Comparison of ENCODE assay signal across 9 cellular contexts in the genomic region with DNA sequence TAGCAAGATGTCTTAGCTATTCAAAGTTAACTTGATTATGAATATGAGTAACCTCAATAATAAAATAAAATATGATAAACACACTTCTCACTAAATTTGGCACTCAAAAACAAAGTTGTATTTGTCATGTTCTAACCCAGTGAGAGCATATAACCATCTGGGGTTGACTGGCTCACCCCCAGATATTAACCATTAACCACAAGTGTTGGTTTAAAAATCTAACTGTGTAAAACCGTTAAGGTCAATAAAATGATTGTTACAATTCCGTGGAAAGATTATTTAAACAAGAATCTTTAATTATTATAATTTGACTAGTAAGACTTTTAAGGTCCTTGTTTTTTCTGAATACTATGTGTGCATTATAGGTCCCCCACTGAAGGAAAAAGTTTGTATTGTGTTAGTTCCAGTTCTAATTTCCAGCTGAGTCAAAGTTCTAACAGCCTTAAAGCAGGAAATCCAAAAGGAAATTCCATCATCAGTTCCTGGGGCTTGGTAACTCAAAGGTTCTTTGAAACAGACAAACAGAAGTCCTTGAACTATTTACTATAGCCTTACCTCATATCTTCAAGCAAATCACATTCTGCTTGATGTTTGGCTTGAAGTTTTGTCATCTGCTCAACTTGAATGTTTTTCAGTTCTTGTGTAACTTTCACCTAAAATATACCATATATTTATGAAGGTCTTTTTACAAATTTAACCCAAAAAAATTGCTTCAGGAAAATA. TPM values are rescaled to one million over a fixed set of nuclear protein-coding genes. Genes with fewer than 3 reads are reported as not detected.
DNase-seq lines count a peak whose midpoint lies in the region; ATAC-seq and TF ChIP-seq lines count a peak whose summit lies in the region.
"Had no signal": no experiment of that assay in that cellular context is flagged by ENCODE, and none has a peak within 500 bp of the region (broad histone marks: within the 10 kb centered on the region; RNA-seq: fewer than 3 reads in every experiment).

No MANE protein-coding gene starts in this region.

- H3K9me3 Mint-ChIP-seq in T-cell (no peaks in the 10 kb centered on the region), glutamatergic neuron (ENCODE audit: unreplicated experiment) (peaks cover 3% of the 10 kb centered on the region)
- no peaks in the 10 kb centered on the region for H3K9me3 Mint-ChIP-seq in stimulated activated memory B cell treated with anti-CD40 and anti-IgM and Interleukin-4, amounts not matched to agents 10 μg/mL and 1 μg/mL and 100 μg/mL, for 72 hours

- H3K36me3 Mint-ChIP-seq in T-cell = peaks cover 25% of the 10 kb centered on the region
- H3K36me3 Mint-ChIP-seq in glutamatergic neuron (ENCODE audit: unreplicated experiment) = no peaks in the 10 kb centered on the region
- H3K36me3 Mint-ChIP-seq in stimulated activated memory B cell treated with anti-CD40 and anti-IgM and Interleukin-4, amounts not matched to agents 10 μg/mL and 1 μg/mL and 100 μg/mL, for 72 hours = peaks cover 34% of the 10 kb centered on the region

- peak overlapping the region; percentile 89; the same call in 1 of the 2 replicates for H3K9ac ChIP-seq in SK-N-SH

- ATAC-seq in SK-N-SH treated with all-trans-retinoic acid at 6 μM for 48 hours (no peak), T-cell (replicated peaks in 1 of 4) (no peak)
- no peak for ATAC-seq in stimulated activated memory B cell treated with anti-CD40 and anti-IgM and Interleukin-4, amounts not matched to agents 10 μg/mL and 1 μg/mL and 100 μg/mL, for 72 hours

- H3K79me2 ChIP-seq in SK-N-SH (ENCODE audit: insufficient read depth) = peaks cover 70% of the 10 kb centered on the region

- POLR2A ChIA-PET in SK-N-SH (lab: Yijun Ruan, JAX) = no interaction called here
- POLR2A ChIA-PET in T-cell (lab: Charles Lee) = no interaction called here

- no peaks in the 10 kb centered on the region for H3K27me3 ChIP-seq in SK-N-SH (ENCODE audit: insufficient read depth)

- DNase-seq in SK-N-SH = no peak
- no peak for DNase-seq in T-cell
- no peak for DNase-seq in glutamatergic neuron
- DNase-seq in anterior cingulate cortex (lab: John Stamatoyannopoulos, UW) = no peak
- DNase-seq in DMS153 treated with DMSO at 0.1 percent for 48 hours (lab: John Stamatoyannopoulos, UW; ENCODE audit: unreplicated experiment) = no peak
- DNase-seq in SKM-1 treated with dmso at 0.1 percent for 144 hours (lab: John Stamatoyannopoulos, UW; ENCODE audit: unreplicated experiment) = no peak

- peak overlapping the region; percentile 79 to 95; a peak in 3 of 4 replicates for H3K27ac ChIP-seq in SK-N-SH (ENCODE audit: low read depth in 2 of 2, low read length in 1 of 2)
- H3K27ac ChIP-seq: 22Rv1 had no signal

- 59% methylated on average over 2 of the region's 2 CpGs for WGBS in SK-N-SH (ENCODE audit: low lambda C conversion rate)

- H3K4me3 ChIP-seq in SK-N-SH (ENCODE audit: low read depth in 2 of 2, low read length in 1 of 2) = peak overlapping the region; percentile 90 to 97; a peak in 2 of 4 replicates

- no peaks in the 10 kb centered on the region for H3K9me2 ChIP-seq in SK-N-SH

- H3K27ac Mint-ChIP-seq in T-cell = peak overlapping the region in 1 of 2 donors; percentile 43
- H3K27ac Mint-ChIP-seq in glutamatergic neuron (ENCODE audit: unreplicated experiment) = no peak overlapping the region
- peak overlapping the region; percentile 95 for H3K27ac Mint-ChIP-seq in stimulated activated memory B cell treated with anti-CD40 and anti-IgM and Interleukin-4, amounts not matched to agents 10 μg/mL and 1 μg/mL and 100 μg/mL, for 72 hours

- no peak for TF ChIP-seq RAD21 in SK-N-SH (IDR thresholded peaks at IDR 0.05; ENCODE audit: low read length)

- TF ChIP-seq CTCF in SK-N-SH (IDR thresholded peaks at IDR 0.05) (no peak), glutamatergic neuron (IDR thresholded peaks at IDR 0.05; ENCODE audit: partially characterized antibody, unreplicated experiment) (no peak)

- CTCF ChIA-PET in SK-N-SH (lab: Yijun Ruan, JAX) = interaction anchor here (1.2 kb wide), 1 partner anchor 38 kb away, joined by 6 read pairs; no protein-coding TSS in a partner anchor
- CTCF ChIA-PET in T-cell (lab: Charles Lee) = interaction anchor here in 1 of 2 donors (0.7 kb wide), 1 partner anchor 38 kb away, joined by 3 read pairs; no protein-coding TSS in a partner anchor

- H3F3A ChIP-seq in SK-N-SH (replicated peaks; ENCODE audit: insufficient read depth) = peaks cover 11% of the 10 kb centered on the region

- H2AFZ ChIP-seq in SK-N-SH (ENCODE audit: low read depth) = no peak overlapping the region; the same call in 1 of the 2 replicates

- H3K4me3 Mint-ChIP-seq in T-cell = peak overlapping the region; percentile 95 to 98 (median 96)
- peak overlapping the region; percentile 97 for H3K4me3 Mint-ChIP-seq in glutamatergic neuron (ENCODE audit: unreplicated experiment)
- H3K4me3 Mint-ChIP-seq in stimulated activated memory B cell treated with anti-CD40 and anti-IgM and Interleukin-4, amounts not matched to agents 10 μg/mL and 1 μg/mL and 100 μg/mL, for 72 hours = peak overlapping the region; percentile 100

- peaks cover 5% of the 10 kb centered on the region for H4K20me1 ChIP-seq in SK-N-SH (ENCODE audit: insufficient read depth)

- TF ChIP-seq EP300 in SK-N-SH (IDR thresholded peaks at IDR 0.05; ENCODE audit: borderline replicate concordance in 1 of 2, low read depth in 1 of 2, low read length in 1 of 2) = no peak

- H3K36me3 ChIP-seq in SK-N-SH (replicated peaks in 1 of 2; ENCODE audit: control insufficient read depth in 1 of 2, insufficient read depth in 2 of 2, low read length in 1 of 2) = peaks cover 7 to 20% of the 10 kb centered on the region in 2 experiments

- H3K4me1 ChIP-seq in SK-N-SH (ENCODE audit: control insufficient read depth in 1 of 2, insufficient read depth in 2 of 2, low read depth in 1 of 2, low read length in 1 of 2) = peaks cover 0 to 14% of the 10 kb centered on the region in 2 experiments; a peak in 3 of 4 replicates

- H3K4me2 ChIP-seq in SK-N-SH = peak overlapping the region; percentile 95

- no peaks in the 10 kb centered on the region for H3K9me3 ChIP-seq in SK-N-SH

- H3K27me3 Mint-ChIP-seq in T-cell (no peaks in the 10 kb centered on the region), glutamatergic neuron (ENCODE audit: unreplicated experiment) (peaks cover 3% of the 10 kb centered on the region)
- no peaks in the 10 kb centered on the region for H3K27me3 Mint-ChIP-seq in stimulated activated memory B cell treated with anti-CD40 and anti-IgM and Interleukin-4, amounts not matched to agents 10 μg/mL and 1 μg/mL and 100 μg/mL, for 72 hours

- peaks cover 49 to 65% (median 54%) of the 10 kb centered on the region in 3 donors for H3K4me1 Mint-ChIP-seq in T-cell
- H3K4me1 Mint-ChIP-seq in glutamatergic neuron (ENCODE audit: low read depth, unreplicated experiment) = peaks cover 8% of the 10 kb centered on the region
- peaks cover 68% of the 10 kb centered on the region for H3K4me1 Mint-ChIP-seq in stimulated activated memory B cell treated with anti-CD40 and anti-IgM and Interleukin-4, amounts not matched to agents 10 μg/mL and 1 μg/mL and 100 μg/mL, for 72 hours

TF ChIP-seq in SK-N-SH, 30 proteins besides CTCF, POLR2A, EP300 and RAD21 (continues in another document):
- TF ChIP-seq ELF1 (IDR thresholded peaks at IDR 0.05) (no peak), SIN3A (IDR thresholded peaks at IDR 0.05; ENCODE audit: borderline replicate concordance, low read depth, low read length) (no peak), GABPA (IDR thresholded peaks at IDR 0.05; ENCODE audit: low read depth) (no peak), TEAD4 (IDR thresholded peaks at IDR 0.05; ENCODE audit: borderline replicate concordance, insufficient read depth) (no peak), RXRA (IDR thresholded peaks at IDR 0.05; ENCODE audit: borderline replicate concordance, low read depth) (no peak), FOXM1 (IDR thresholded peaks at IDR 0.05; ENCODE audit: low read depth) (no peak), MEF2A (IDR thresholded peaks at IDR 0.05; ENCODE audit: borderline replicate concordance, low read depth) (no peak)

TF ChIP-seq in SK-N-SH treated with all-trans-retinoic acid at 6 μM for 48 hours, 23 proteins besides CTCF, POLR2A, EP300 and RAD21 (continues in another document):
- TF ChIP-seq ESRRG (CRISPR knock-in tag; IDR thresholded peaks at IDR 0.05) = no peak
- TF ChIP-seq SNAI2 (CRISPR knock-in tag; IDR thresholded peaks at IDR 0.05) = no peak
- TF ChIP-seq ARNTL (CRISPR knock-in tag; IDR thresholded peaks at IDR 0.05; ENCODE audit: borderline replicate concordance, low read depth) = no peak
- no peak for TF ChIP-seq TCF4 (CRISPR knock-in tag; IDR thresholded peaks at IDR 0.05; ENCODE audit: borderline replicate concordance)
- TF ChIP-seq, protein P1, sequence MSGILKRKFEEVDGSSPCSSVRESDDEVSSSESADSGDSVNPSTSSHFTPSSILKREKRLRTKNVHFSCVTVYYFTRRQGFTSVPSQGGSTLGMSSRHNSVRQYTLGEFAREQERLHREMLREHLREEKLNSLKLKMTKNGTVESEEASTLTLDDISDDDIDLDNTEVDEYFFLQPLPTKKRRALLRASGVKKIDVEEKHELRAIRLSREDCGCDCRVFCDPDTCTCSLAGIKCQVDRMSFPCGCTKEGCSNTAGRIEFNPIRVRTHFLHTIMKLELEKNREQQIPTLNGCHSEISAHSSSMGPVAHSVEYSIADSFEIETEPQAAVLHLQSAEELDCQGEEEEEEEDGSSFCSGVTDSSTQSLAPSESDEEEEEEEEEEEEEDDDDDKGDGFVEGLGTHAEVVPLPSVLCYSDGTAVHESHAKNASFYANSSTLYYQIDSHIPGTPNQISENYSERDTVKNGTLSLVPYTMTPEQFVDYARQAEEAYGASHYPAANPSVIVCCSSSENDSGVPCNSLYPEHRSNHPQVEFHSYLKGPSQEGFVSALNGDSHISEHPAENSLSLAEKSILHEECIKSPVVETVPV (CRISPR knock-in tag; IDR thresholded peaks at IDR 0.05) = no peak
- no peak for TF ChIP-seq RARB (CRISPR knock-in tag; IDR thresholded peaks at IDR 0.05)
- TF ChIP-seq PPARA (CRISPR knock-in tag; IDR thresholded peaks at IDR 0.05; ENCODE audit: borderline replicate concordance) = no peak
- no peak for TF ChIP-seq CSDC2 (CRISPR knock-in tag; IDR thresholded peaks at IDR 0.05)
- TF ChIP-seq TOX (CRISPR knock-in tag; IDR thresholded peaks at IDR 0.05; ENCODE audit: borderline replicate concordance) = no peak
- no peak for TF ChIP-seq ZNF8 (CRISPR knock-in tag; IDR thresholded peaks at IDR 0.05)

RNA-seq across cellular contexts. Expression of a gene that starts 2.5 kb away (rescaled TPM):
- 10.4 and 12.7 TPM in 2 replicates for polyA plus RNA-seq in SK-N-SH (2012; rRNA removed)
- 13.0 and 13.2 TPM in 2 replicates for polyA plus RNA-seq in SK-N-SH (2012; cell fraction: cytosol; rRNA removed)
- polyA plus RNA-seq in SK-N-SH (2012; cell fraction: nucleus; rRNA removed) = 11.8 and 20.3 TPM in 2 replicates
- total RNA-seq in T-cell (10 to 100 TPM; 37.0 to 53.8 (median 46.3) TPM), glutamatergic neuron (ENCODE audit: unreplicated experiment) (19.7 TPM)
